In the genomic region with DNA sequence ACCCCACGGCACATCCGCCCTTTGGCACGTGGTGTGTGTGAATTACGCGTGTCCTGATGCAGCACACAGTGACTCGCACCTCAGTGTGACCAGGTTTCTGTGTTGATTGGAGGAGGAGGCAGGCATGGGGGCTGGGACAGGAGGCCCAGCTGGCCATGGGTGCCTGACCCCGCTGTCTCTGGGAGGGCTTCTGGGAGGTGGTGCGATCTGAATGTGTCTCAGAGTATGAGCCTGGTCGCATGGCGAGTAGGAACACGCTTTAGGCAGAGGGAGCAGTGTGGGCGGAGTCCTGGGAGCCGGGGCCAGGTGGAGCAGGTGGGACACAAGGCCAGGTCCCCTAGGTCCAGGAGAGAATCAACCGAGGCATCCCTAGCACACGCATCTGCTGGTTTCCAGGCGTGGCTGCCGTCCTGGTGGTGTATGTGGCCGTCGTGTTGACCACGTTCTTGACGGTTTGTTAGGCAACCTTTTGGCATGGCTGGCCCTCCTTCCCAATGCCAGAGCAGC, we compare ENCODE assay signal across 20 cellular contexts. TPM values are rescaled to one million over a fixed set of nuclear protein-coding genes. Genes with fewer than 3 reads are reported as not detected.
DNase-seq lines count a peak whose midpoint lies in the region; ATAC-seq, FAIRE-seq and TF ChIP-seq lines count a peak whose summit lies in the region.
"Had no signal": no experiment of that assay in that cellular context is flagged by ENCODE, and none has a peak within 500 bp of the region (broad histone marks: within the 10 kb centered on the region; RNA-seq: fewer than 3 reads in every experiment).

No MANE protein-coding gene starts in this region.

- peak overlapping the region; percentile 53 for H3K9ac ChIP-seq in keratinocyte (ENCODE audit: control insufficient read depth, extremely low read depth, insufficient read depth, low read length)
- H3K9ac ChIP-seq: GM23248 had no signal

- H3K36me3 ChIP-seq in breast epithelium, result no peaks in the 10 kb centered on the region
- no peaks in the 10 kb centered on the region for H3K36me3 ChIP-seq in keratinocyte (ENCODE audit: control insufficient read depth in 2 of 2, extremely low read depth in 1 of 2, insufficient read depth in 2 of 2, low read length in 2 of 2)
- peaks cover 6% of the 10 kb centered on the region for H3K36me3 ChIP-seq in suprapubic skin
- H3K36me3 ChIP-seq in CD8-positive, alpha-beta memory T cell (ENCODE audit: insufficient read depth, low read length), result no peaks in the 10 kb centered on the region

- BruUV-seq in MCF 10A (replicated peaks; lab: Mats Ljungman, UMichigan), result no TSS peak

- no peaks in the 10 kb centered on the region for H4K20me1 ChIP-seq in keratinocyte (ENCODE audit: control insufficient read depth, extremely low read depth, insufficient read depth, low read length)

- POLR2A ChIA-PET in MCF 10A (lab: Yijun Ruan, JAX), result no interaction called here
- POLR2A ChIA-PET in CD8-positive, alpha-beta memory T cell (lab: Charles Lee), result no interaction called here

- no peak overlapping the region for H3K4me3 ChIP-seq in breast epithelium
- peak overlapping the region in 1 of 3 experiments; percentile 34 for H3K4me3 ChIP-seq in keratinocyte (ENCODE audit: control insufficient read depth in 2 of 3, extremely low read depth in 1 of 3, insufficient read depth in 2 of 3, low read depth in 1 of 3, low read length in 3 of 3)
- no peak overlapping the region for H3K4me3 ChIP-seq in suprapubic skin
- H3K4me3 ChIP-seq in CD8-positive, alpha-beta memory T cell (ENCODE audit: low read length), result no peak overlapping the region
- H3K4me3 ChIP-seq: GM23248 had no signal

- CTCF ChIA-PET in MCF 10A (lab: Yijun Ruan, JAX), result no interaction called here
- CTCF ChIA-PET in CD8-positive, alpha-beta memory T cell (lab: Charles Lee), result no interaction called here

- H3K27ac Mint-ChIP-seq in MCF 10A (ENCODE audit: low read depth, unreplicated experiment), result no peak overlapping the region
- no peak overlapping the region for H3K27ac Mint-ChIP-seq in activated T-helper 17 cell treated with anti-CD3 and anti-CD28 coated beads, Interleukin-2, amount 50 U/mL, for 72 hours
- H3K27ac Mint-ChIP-seq in CD8-positive, alpha-beta memory T cell, result no peak overlapping the region

- 73% methylated on average over 13 of the region's 21 CpGs for WGBS in suprapubic skin

- H3K79me2 ChIP-seq in keratinocyte (ENCODE audit: control insufficient read depth, insufficient read depth, low read length), result no peaks in the 10 kb centered on the region

- no peak overlapping the region for H3K4me3 Mint-ChIP-seq in MCF 10A (ENCODE audit: unreplicated experiment)
- H3K4me3 Mint-ChIP-seq in activated T-helper 17 cell treated with anti-CD3 and anti-CD28 coated beads, Interleukin-2, amount 50 U/mL, for 72 hours, result no peak overlapping the region
- no peak overlapping the region for H3K4me3 Mint-ChIP-seq in CD8-positive, alpha-beta memory T cell

- H3K4me1 ChIP-seq in breast epithelium (no peaks in the 10 kb centered on the region), keratinocyte (ENCODE audit: control insufficient read depth, extremely low read depth, insufficient read depth, low read length) (peaks cover 38% of the 10 kb centered on the region), suprapubic skin (peaks cover 44% of the 10 kb centered on the region)
- H3K4me1 ChIP-seq in CD8-positive, alpha-beta memory T cell (ENCODE audit: insufficient read depth, low read length), result no peaks in the 10 kb centered on the region
- H3K4me1 ChIP-seq: Caco-2 had no signal

- peak overlapping the region; percentile 68 for H2AFZ ChIP-seq in keratinocyte (ENCODE audit: control insufficient read depth, low read length)
- H2AFZ ChIP-seq: GM23248 had no signal

- H3K9me3 ChIP-seq in breast epithelium (no peaks in the 10 kb centered on the region), keratinocyte (ENCODE audit: control insufficient read depth, low read depth, low read length) (no peaks in the 10 kb centered on the region), suprapubic skin (no peaks in the 10 kb centered on the region)
- H3K9me3 ChIP-seq in CD8-positive, alpha-beta memory T cell (ENCODE audit: low read length), result no peaks in the 10 kb centered on the region
- H3K9me3 ChIP-seq: Caco-2 had no signal

- peaks cover 5% of the 10 kb centered on the region for H3K4me1 Mint-ChIP-seq in MCF 10A (ENCODE audit: insufficient read depth, unreplicated experiment)
- H3K4me1 Mint-ChIP-seq in activated T-helper 17 cell treated with anti-CD3 and anti-CD28 coated beads, Interleukin-2, amount 50 U/mL, for 72 hours, result no peaks in the 10 kb centered on the region
- H3K4me1 Mint-ChIP-seq in CD8-positive, alpha-beta memory T cell, result no peaks in the 10 kb centered on the region

- DNase-seq in breast epithelium (ENCODE audit: low spot score in 2 of 2) (peak in 1 of 2 donors; percentile 78), MCF 10A (ENCODE audit: unreplicated experiment) (no peak), keratinocyte (ENCODE audit: low read depth, low spot score) (no peak), suprapubic skin (ENCODE audit: low spot score in 2 of 2) (no peak), urothelium cell line (ENCODE audit: low spot score) (no peak)
- DNase-seq in activated CD8-positive, alpha-beta memory T cell treated with anti-CD3 and anti-CD28 coated beads for 24 hours, result no peak
- DNase-seq in CD8-positive, alpha-beta memory T cell, result no peak
- DNase-seq: 8988T; Caco-2; DMS53; GM23248; KG1; NCI-H1092 treated with DMSO at 0.1 percent for 48 hours; NCI-H1694 treated with DMSO at 0.1 percent for 48 hours; NCI-H345; NCI-H69; NK-92 treated with Interleukin-12 subunit alpha and Interleukin-12 subunit beta, amount 100 ng/mL, for 24 hours had no signal

- peak; percentile 9 for ATAC-seq in activated T-helper 17 cell treated with anti-CD3 and anti-CD28 coated beads, Interleukin-2, amount 50 U/mL, for 72 hours (replicated peaks)
- ATAC-seq: SK-N-SH treated with all-trans-retinoic acid at 6 μM for 48 hours had no signal

- TF ChIP-seq CTCF in breast epithelium (IDR thresholded peaks at IDR 0.05) (no peak), MCF 10A (IDR thresholded peaks at IDR 0.05; ENCODE audit: unreplicated experiment) (no peak), keratinocyte (optimal IDR thresholded peaks at IDR 0.05 in 1 of 3, IDR thresholded peaks at IDR 0.05 in 1 of 3, conservative IDR thresholded peaks at IDR 0.05 in 1 of 3; ENCODE audit: extremely low read depth in 1 of 3, insufficient read depth in 2 of 3, low read length in 3 of 3) (no peak), suprapubic skin (IDR thresholded peaks at IDR 0.05) (no peak)

- no peak for TF ChIP-seq EP300 in suprapubic skin (IDR thresholded peaks at IDR 0.05)

- no peaks in the 10 kb centered on the region for H3K9me3 Mint-ChIP-seq in MCF 10A (ENCODE audit: unreplicated experiment)
- H3K9me3 Mint-ChIP-seq in activated T-helper 17 cell treated with anti-CD3 and anti-CD28 coated beads, Interleukin-2, amount 50 U/mL, for 72 hours, result no peaks in the 10 kb centered on the region
- H3K9me3 Mint-ChIP-seq in CD8-positive, alpha-beta memory T cell, result no peaks in the 10 kb centered on the region

- peak overlapping the region; percentile 62 for H3K4me2 ChIP-seq in keratinocyte (ENCODE audit: control insufficient read depth, extremely low read depth, insufficient read depth, low read depth, low read length)

- H3K9me1 ChIP-seq in keratinocyte (ENCODE audit: control insufficient read depth, extremely low read depth, insufficient read depth, low read length), result peaks cover 5% of the 10 kb centered on the region

- H3K27me3 ChIP-seq in breast epithelium (no peaks in the 10 kb centered on the region), keratinocyte (ENCODE audit: control insufficient read depth, extremely low read depth, insufficient read depth, low read length) (no peaks in the 10 kb centered on the region), suprapubic skin (no peaks in the 10 kb centered on the region)
- H3K27me3 ChIP-seq in CD8-positive, alpha-beta memory T cell (ENCODE audit: insufficient read depth, low read length, poor library complexity, severe bottlenecking), result no peaks in the 10 kb centered on the region

- FAIRE-seq in keratinocyte (lab: Jason Lieb, UNC) (peak; percentile 72), urothelium cell line (lab: Jason Lieb, UNC) (no peak)

- no peaks in the 10 kb centered on the region for H3K27me3 Mint-ChIP-seq in MCF 10A (ENCODE audit: insufficient read depth, unreplicated experiment)
- no peaks in the 10 kb centered on the region for H3K27me3 Mint-ChIP-seq in activated T-helper 17 cell treated with anti-CD3 and anti-CD28 coated beads, Interleukin-2, amount 50 U/mL, for 72 hours
- no peaks in the 10 kb centered on the region for H3K27me3 Mint-ChIP-seq in CD8-positive, alpha-beta memory T cell

- TF ChIP-seq POLR2A in breast epithelium (IDR thresholded peaks at IDR 0.05) (no peak), suprapubic skin (IDR thresholded peaks at IDR 0.05) (no peak)

- H3K36me3 Mint-ChIP-seq in MCF 10A (ENCODE audit: insufficient read depth, unreplicated experiment), result peaks cover 5% of the 10 kb centered on the region
- no peaks in the 10 kb centered on the region for H3K36me3 Mint-ChIP-seq in activated T-helper 17 cell treated with anti-CD3 and anti-CD28 coated beads, Interleukin-2, amount 50 U/mL, for 72 hours (ENCODE audit: low read depth)
- peaks cover 0 to 1% (median 0%) of the 10 kb centered on the region in 3 donors for H3K36me3 Mint-ChIP-seq in CD8-positive, alpha-beta memory T cell

- H3K27ac ChIP-seq in breast epithelium, result peak overlapping the region; percentile 62 to 74
- peak overlapping the region; percentile 74 for H3K27ac ChIP-seq in keratinocyte (ENCODE audit: control insufficient read depth, insufficient read depth, low read length)
- H3K27ac ChIP-seq in suprapubic skin, result peak overlapping the region; percentile 74
- H3K27ac ChIP-seq in CD8-positive, alpha-beta memory T cell (ENCODE audit: low read depth, low read length), result no peak overlapping the region
- H3K27ac ChIP-seq: C4-2B, GM23248 had no signal

- dilution Hi-C loops in keratinocyte (cut with MboI; ENCODE audit: extremely low pct_ligation_motif_present, low sequenced_read_pairs), result no loop called here

- intact Hi-C loops in breast epithelium (cut with DNase I; ENCODE audit: low total_unique reads) (no loop called here), MCF 10A (cut with micrococcal nuclease) (no loop called here)

RNA-seq across cellular contexts. Expression of a gene that starts 5.7 kb away (rescaled TPM):
- total RNA-seq in breast epithelium (10 to 100 TPM; 28.4 to 85.6 (median 61.0) TPM), MCF 10A (2022) (15.6 and 23.7 TPM in 2 replicates), suprapubic skin (100 to 1,000 TPM in 3 of 4 donors, 10 to 100 TPM in 1; 64.1 to 230 (median 164) TPM)
- 10 to 100 TPM; 23.6 to 51.0 TPM for total RNA-seq in activated T-helper 17 cell treated with anti-CD3 and anti-CD28 coated beads, Interleukin-2, amount 50 U/mL, for 72 hours
- polyA plus RNA-seq in keratinocyte, result 15.4 to 18.4 TPM (median 17.3 TPM) in 3 replicates
- polyA plus RNA-seq in keratinocyte (2011; ENCODE audit: low read depth), result 21.6 TPM
- polyA plus RNA-seq in keratinocyte (2011; cell fraction: cytosol; rRNA removed), result 8.0 and 9.5 TPM in 2 replicates
- 19.9 and 23.1 TPM in 2 replicates for polyA plus RNA-seq in keratinocyte (2011; cell fraction: nucleus; rRNA removed)
- polyA plus RNA-seq in keratinocyte (2012; ENCODE audit: low replicate concordance), result 11.9 and 14.8 TPM in 2 replicates
- polyA minus RNA-seq in keratinocyte, result 15.3 to 27.9 TPM (median 25.4 TPM) in 3 replicates
- 19.8 TPM for polyA minus RNA-seq in keratinocyte (2011; cell fraction: cytosol; rRNA and poly(A)+ RNA removed)
- polyA minus RNA-seq in keratinocyte (2011; cell fraction: nucleus; rRNA and poly(A)+ RNA removed), result 19.4 and 39.2 TPM in 2 replicates
- 10 to 100 TPM; 25.3 to 33.0 TPM for total RNA-seq in CD8-positive, alpha-beta memory T cell
- polyA plus RNA-seq in CD8-positive, alpha-beta memory T cell, result 7.6 TPM
